In the genomic region with DNA sequence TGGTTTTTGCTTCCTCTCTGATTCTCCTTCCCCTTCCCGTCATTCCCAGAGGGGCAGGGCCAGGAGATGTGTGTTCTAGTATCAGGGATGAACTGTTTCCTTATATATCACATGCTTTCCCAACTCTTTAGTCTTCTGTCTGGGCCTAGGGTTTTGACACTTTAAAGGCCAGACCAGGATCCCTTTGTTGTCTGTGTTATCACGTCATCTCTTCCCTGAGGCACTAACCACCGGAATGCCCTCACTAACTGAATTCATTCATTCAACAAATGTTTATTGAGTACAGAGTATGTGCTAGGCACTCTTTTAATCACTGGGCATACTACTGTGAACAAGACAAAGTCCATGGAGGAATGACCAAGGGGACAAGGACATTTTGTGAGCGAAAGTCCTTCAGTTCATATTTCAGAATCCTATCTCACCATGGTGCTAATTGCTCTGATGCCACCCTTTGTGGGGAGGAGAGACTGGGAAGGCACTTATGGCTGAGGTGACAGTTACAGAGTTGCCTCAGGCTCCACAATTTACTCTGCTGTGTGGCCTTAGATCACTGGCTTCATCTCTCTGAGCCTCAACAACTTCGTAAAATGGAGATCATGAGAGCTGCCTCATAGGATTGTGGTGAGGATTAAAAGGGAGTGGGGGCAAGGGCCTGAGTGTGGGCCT, we compare ENCODE assay signal across 1 cellular context.
TF ChIP-seq lines count a peak whose summit lies in the region.

No MANE protein-coding gene starts in this region.

TF ChIP-seq in HepG2, 621 proteins besides CTCF, POLR2A, EP300 and RAD21 (continued from another document and continues in another):
- TF ChIP-seq, protein P1, sequence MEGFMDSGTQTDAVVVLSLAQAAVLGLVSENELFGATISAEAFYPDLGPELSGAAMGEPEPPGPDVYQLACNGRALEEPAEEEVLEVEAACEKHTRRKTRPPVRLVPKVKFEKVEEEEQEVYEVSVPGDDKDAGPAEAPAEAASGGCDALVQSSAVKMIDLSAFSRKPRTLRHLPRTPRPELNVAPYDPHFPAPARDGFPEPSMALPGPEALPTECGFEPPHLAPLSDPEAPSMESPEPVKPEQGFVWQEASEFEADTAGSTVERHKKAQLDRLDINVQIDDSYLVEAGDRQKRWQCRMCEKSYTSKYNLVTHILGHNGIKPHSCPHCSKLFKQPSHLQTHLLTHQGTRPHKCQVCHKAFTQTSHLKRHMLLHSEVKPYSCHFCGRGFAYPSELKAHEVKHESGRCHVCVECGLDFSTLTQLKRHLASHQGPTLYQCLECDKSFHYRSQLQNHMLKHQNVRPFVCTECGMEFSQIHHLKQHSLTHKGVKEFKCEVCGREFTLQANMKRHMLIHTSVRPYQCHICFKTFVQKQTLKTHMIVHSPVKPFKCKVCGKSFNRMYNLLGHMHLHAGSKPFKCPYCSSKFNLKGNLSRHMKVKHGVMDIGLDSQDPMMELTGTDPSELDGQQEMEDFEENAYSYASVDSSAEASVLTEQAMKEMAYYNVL (CRISPR knock-in tag; IDR thresholded peaks at IDR 0.05; ENCODE audit: borderline replicate concordance) = no peak
- peak; percentile 58 for TF ChIP-seq HNF4A (CRISPR knock-in tag; IDR thresholded peaks at IDR 0.05)
- TF ChIP-seq, protein P2, sequence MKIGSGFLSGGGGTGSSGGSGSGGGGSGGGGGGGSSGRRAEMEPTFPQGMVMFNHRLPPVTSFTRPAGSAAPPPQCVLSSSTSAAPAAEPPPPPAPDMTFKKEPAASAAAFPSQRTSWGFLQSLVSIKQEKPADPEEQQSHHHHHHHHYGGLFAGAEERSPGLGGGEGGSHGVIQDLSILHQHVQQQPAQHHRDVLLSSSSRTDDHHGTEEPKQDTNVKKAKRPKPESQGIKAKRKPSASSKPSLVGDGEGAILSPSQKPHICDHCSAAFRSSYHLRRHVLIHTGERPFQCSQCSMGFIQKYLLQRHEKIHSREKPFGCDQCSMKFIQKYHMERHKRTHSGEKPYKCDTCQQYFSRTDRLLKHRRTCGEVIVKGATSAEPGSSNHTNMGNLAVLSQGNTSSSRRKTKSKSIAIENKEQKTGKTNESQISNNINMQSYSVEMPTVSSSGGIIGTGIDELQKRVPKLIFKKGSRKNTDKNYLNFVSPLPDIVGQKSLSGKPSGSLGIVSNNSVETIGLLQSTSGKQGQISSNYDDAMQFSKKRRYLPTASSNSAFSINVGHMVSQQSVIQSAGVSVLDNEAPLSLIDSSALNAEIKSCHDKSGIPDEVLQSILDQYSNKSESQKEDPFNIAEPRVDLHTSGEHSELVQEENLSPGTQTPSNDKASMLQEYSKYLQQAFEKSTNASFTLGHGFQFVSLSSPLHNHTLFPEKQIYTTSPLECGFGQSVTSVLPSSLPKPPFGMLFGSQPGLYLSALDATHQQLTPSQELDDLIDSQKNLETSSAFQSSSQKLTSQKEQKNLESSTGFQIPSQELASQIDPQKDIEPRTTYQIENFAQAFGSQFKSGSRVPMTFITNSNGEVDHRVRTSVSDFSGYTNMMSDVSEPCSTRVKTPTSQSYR (CRISPR knock-in tag; IDR thresholded peaks at IDR 0.05; ENCODE audit: borderline replicate concordance) = 0 out of 2 replicates have a peak, but pooled peaks have one; percentile 1
- TF ChIP-seq, protein P3, sequence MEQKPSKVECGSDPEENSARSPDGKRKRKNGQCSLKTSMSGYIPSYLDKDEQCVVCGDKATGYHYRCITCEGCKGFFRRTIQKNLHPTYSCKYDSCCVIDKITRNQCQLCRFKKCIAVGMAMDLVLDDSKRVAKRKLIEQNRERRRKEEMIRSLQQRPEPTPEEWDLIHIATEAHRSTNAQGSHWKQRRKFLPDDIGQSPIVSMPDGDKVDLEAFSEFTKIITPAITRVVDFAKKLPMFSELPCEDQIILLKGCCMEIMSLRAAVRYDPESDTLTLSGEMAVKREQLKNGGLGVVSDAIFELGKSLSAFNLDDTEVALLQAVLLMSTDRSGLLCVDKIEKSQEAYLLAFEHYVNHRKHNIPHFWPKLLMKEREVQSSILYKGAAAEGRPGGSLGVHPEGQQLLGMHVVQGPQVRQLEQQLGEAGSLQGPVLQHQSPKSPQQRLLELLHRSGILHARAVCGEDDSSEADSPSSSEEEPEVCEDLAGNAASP (CRISPR knock-in tag; IDR thresholded peaks at IDR 0.05; ENCODE audit: borderline replicate concordance) = peak; percentile 13; the same call in 1 of the 2 replicates
- no peak for TF ChIP-seq SOX13 (IDR thresholded peaks at IDR 0.05)
- peak in 1 of 2 experiments; percentile 78; a peak in 2 of 4 replicates for TF ChIP-seq SOX13 (CRISPR knock-in tag; conservative IDR thresholded peaks at IDR 0.05 in 1 of 2, IDR thresholded peaks at IDR 0.05 in 1 of 2)
- TF ChIP-seq SOX6 (IDR thresholded peaks at IDR 0.05) = no peak
- TF ChIP-seq SOX6 (CRISPR knock-in tag; IDR thresholded peaks at IDR 0.05) = peak; percentile 44; the same call in 1 of the 2 replicates
- no peak for TF ChIP-seq ZNF644 (CRISPR knock-in tag; IDR thresholded peaks at IDR 0.05; ENCODE audit: low read depth)
- TF ChIP-seq ZMYM3 (CRISPR knock-in tag; IDR thresholded peaks at IDR 0.05) = peak; percentile 77
- TF ChIP-seq ZFP36L2 (CRISPR knock-in tag; IDR thresholded peaks at IDR 0.05) = no peak
- TF ChIP-seq ZNF83 (CRISPR knock-in tag; IDR thresholded peaks at IDR 0.05; ENCODE audit: borderline replicate concordance) = no peak
- TF ChIP-seq ZNF34 (CRISPR knock-in tag; IDR thresholded peaks at IDR 0.05; ENCODE audit: borderline replicate concordance) = 0 out of 2 replicates have a peak, but pooled peaks have one; percentile 54
- peak; percentile 30; the same call in 1 of the 2 replicates for TF ChIP-seq TCF7 (IDR thresholded peaks at IDR 0.05; ENCODE audit: low read depth)
- TF ChIP-seq ZNF652 (CRISPR knock-in tag; IDR thresholded peaks at IDR 0.05; ENCODE audit: borderline replicate concordance, low read depth) = peak; percentile 13; the same call in 1 of the 2 replicates
- TF ChIP-seq ELF1 (CRISPR knock-in tag; IDR thresholded peaks at IDR 0.05) = no peak; the same call in 1 of the 2 replicates
- 0 out of 2 replicates have a peak, but pooled peaks have one; percentile 15 for TF ChIP-seq HDAC2 (CRISPR knock-in tag; IDR thresholded peaks at IDR 0.05)
- TF ChIP-seq YEATS4 (CRISPR knock-in tag; IDR thresholded peaks at IDR 0.05; ENCODE audit: borderline replicate concordance) = no peak
- no peak for TF ChIP-seq THAP11 (CRISPR knock-in tag; IDR thresholded peaks at IDR 0.05)
- no peak for TF ChIP-seq NFRKB (IDR thresholded peaks at IDR 0.05)
- TF ChIP-seq ATF7 (IDR thresholded peaks at IDR 0.05) = 0 out of 2 replicates have a peak, but pooled peaks have one; percentile 4
- no peak for TF ChIP-seq ATF7 (CRISPR knock-in tag; IDR thresholded peaks at IDR 0.05)
- peak; percentile 88 for TF ChIP-seq ZNF24 (IDR thresholded peaks at IDR 0.05)
- TF ChIP-seq ZMYM2 (CRISPR knock-in tag; IDR thresholded peaks at IDR 0.05) = peak; percentile 58; the same call in 1 of the 2 replicates
- peak; percentile 41; the same call in 1 of the 2 replicates for TF ChIP-seq FOXJ3 (CRISPR knock-in tag; IDR thresholded peaks at IDR 0.05; ENCODE audit: borderline replicate concordance)
- 0 out of 2 replicates have a peak, but pooled peaks have one; percentile 29 for TF ChIP-seq ZNF567 (CRISPR knock-in tag; IDR thresholded peaks at IDR 0.05; ENCODE audit: borderline replicate concordance)
- TF ChIP-seq, protein P4, sequence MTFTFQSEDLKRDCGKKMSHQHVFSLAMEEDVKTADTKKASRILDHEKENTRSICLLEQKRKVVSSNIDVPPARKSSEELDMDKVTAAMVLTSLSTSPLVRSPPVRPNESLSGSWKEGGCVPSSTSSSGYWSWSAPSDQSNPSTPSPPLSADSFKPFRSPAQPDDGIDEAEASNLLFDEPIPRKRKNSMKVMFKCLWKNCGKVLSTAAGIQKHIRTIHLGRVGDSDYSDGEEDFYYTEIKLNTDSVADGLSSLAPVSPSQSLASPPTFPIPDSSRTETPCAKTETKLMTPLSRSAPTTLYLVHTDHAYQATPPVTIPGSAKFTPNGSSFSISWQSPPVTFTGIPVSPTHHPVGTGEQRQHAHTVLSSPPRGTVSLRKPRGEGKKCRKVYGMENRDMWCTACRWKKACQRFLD (CRISPR knock-in tag; IDR thresholded peaks at IDR 0.05; ENCODE audit: borderline replicate concordance) = no peak
- TF ChIP-seq FOXA3 (CRISPR knock-in tag; IDR thresholded peaks at IDR 0.05) = 0 out of 2 replicates have a peak, but pooled peaks have one; percentile 52
- TF ChIP-seq, protein P5, sequence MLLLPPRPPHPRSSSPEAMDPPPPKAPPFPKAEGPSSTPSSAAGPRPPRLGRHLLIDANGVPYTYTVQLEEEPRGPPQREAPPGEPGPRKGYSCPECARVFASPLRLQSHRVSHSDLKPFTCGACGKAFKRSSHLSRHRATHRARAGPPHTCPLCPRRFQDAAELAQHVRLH (CRISPR knock-in tag; IDR thresholded peaks at IDR 0.05; ENCODE audit: borderline replicate concordance, low read depth) = no peak
- TF ChIP-seq, protein P6, sequence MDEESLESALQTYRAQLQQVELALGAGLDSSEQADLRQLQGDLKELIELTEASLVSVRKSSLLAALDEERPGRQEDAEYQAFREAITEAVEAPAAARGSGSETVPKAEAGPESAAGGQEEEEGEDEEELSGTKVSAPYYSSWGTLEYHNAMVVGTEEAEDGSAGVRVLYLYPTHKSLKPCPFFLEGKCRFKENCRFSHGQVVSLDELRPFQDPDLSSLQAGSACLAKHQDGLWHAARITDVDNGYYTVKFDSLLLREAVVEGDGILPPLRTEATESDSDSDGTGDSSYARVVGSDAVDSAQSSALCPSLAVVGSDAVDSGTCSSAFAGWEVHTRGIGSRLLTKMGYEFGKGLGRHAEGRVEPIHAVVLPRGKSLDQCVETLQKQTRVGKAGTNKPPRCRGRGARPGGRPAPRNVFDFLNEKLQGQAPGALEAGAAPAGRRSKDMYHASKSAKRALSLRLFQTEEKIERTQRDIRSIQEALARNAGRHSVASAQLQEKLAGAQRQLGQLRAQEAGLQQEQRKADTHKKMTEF (CRISPR knock-in tag; IDR thresholded peaks at IDR 0.05) = 0 out of 2 replicates have a peak, but pooled peaks have one; percentile 26
- TF ChIP-seq, protein P7, sequence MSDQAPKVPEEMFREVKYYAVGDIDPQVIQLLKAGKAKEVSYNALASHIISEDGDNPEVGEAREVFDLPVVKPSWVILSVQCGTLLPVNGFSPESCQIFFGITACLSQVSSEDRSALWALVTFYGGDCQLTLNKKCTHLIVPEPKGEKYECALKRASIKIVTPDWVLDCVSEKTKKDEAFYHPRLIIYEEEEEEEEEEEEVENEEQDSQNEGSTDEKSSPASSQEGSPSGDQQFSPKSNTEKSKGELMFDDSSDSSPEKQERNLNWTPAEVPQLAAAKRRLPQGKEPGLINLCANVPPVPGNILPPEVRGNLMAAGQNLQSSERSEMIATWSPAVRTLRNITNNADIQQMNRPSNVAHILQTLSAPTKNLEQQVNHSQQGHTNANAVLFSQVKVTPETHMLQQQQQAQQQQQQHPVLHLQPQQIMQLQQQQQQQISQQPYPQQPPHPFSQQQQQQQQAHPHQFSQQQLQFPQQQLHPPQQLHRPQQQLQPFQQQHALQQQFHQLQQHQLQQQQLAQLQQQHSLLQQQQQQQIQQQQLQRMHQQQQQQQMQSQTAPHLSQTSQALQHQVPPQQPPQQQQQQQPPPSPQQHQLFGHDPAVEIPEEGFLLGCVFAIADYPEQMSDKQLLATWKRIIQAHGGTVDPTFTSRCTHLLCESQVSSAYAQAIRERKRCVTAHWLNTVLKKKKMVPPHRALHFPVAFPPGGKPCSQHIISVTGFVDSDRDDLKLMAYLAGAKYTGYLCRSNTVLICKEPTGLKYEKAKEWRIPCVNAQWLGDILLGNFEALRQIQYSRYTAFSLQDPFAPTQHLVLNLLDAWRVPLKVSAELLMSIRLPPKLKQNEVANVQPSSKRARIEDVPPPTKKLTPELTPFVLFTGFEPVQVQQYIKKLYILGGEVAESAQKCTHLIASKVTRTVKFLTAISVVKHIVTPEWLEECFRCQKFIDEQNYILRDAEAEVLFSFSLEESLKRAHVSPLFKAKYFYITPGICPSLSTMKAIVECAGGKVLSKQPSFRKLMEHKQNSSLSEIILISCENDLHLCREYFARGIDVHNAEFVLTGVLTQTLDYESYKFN (CRISPR knock-in tag; conservative IDR thresholded peaks at IDR 0.05) = 0 out of 2 replicates have a peak, but pooled peaks have one; percentile 31
- TF ChIP-seq NCOA2 (CRISPR knock-in tag; IDR thresholded peaks at IDR 0.05) = peak; percentile 29; the same call in 1 of the 2 replicates
- TF ChIP-seq, protein P8, sequence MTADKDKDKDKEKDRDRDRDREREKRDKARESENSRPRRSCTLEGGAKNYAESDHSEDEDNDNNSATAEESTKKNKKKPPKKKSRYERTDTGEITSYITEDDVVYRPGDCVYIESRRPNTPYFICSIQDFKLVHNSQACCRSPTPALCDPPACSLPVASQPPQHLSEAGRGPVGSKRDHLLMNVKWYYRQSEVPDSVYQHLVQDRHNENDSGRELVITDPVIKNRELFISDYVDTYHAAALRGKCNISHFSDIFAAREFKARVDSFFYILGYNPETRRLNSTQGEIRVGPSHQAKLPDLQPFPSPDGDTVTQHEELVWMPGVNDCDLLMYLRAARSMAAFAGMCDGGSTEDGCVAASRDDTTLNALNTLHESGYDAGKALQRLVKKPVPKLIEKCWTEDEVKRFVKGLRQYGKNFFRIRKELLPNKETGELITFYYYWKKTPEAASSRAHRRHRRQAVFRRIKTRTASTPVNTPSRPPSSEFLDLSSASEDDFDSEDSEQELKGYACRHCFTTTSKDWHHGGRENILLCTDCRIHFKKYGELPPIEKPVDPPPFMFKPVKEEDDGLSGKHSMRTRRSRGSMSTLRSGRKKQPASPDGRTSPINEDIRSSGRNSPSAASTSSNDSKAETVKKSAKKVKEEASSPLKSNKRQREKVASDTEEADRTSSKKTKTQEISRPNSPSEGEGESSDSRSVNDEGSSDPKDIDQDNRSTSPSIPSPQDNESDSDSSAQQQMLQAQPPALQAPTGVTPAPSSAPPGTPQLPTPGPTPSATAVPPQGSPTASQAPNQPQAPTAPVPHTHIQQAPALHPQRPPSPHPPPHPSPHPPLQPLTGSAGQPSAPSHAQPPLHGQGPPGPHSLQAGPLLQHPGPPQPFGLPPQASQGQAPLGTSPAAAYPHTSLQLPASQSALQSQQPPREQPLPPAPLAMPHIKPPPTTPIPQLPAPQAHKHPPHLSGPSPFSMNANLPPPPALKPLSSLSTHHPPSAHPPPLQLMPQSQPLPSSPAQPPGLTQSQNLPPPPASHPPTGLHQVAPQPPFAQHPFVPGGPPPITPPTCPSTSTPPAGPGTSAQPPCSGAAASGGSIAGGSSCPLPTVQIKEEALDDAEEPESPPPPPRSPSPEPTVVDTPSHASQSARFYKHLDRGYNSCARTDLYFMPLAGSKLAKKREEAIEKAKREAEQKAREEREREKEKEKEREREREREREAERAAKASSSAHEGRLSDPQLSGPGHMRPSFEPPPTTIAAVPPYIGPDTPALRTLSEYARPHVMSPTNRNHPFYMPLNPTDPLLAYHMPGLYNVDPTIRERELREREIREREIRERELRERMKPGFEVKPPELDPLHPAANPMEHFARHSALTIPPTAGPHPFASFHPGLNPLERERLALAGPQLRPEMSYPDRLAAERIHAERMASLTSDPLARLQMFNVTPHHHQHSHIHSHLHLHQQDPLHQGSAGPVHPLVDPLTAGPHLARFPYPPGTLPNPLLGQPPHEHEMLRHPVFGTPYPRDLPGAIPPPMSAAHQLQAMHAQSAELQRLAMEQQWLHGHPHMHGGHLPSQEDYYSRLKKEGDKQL (CRISPR knock-in tag; IDR thresholded peaks at IDR 0.05; ENCODE audit: low read depth) = no peak
